ENCODE assay signal across 12 cellular contexts in the genomic region with DNA sequence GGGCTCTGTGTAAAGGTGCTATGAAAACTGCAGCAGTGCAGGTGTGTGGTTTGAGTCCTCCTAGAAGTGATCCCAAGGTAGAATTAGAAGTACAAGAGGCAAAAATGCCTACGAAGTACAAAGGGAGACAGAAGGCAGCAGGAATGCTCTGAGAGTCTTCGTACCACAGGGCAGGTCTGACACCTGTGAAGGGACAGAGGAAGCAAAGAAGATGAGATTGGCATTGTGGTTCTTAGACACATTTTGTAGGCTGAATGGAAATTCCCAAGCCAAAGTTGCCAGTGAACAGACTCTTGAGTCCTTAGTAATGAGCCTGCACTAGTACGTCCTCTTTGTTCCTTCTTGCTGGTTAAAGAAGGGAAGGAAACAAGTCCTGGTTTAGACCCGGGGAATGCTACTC. TPM values are rescaled to one million over a fixed set of nuclear protein-coding genes. Genes with fewer than 3 reads are reported as not detected.
A peak's percentile ranks its signal among the peaks of the same experiment; 100 is the strongest.
DNase-seq lines count a peak whose midpoint lies in the region; ATAC-seq and TF ChIP-seq lines count a peak whose summit lies in the region.
"Had no signal": no experiment of that assay in that cellular context is flagged by ENCODE, and none has a peak within 500 bp of the region (broad histone marks: within the 10 kb centered on the region; RNA-seq: fewer than 3 reads in every experiment).

No MANE protein-coding gene starts in this region.

- POLR2A ChIA-PET in WTC11 (lab: Charles Lee), result no interaction called here
- POLR2A ChIA-PET in PC-3 (lab: Charles Lee; ENCODE audit: unreplicated experiment), result no interaction called here

- H3K27ac Mint-ChIP-seq in WTC11 (peak overlapping the region; percentile 83), endothelial cell (ENCODE audit: unreplicated experiment) (peak overlapping the region; percentile 75), progenitor cell of endocrine pancreas (peak overlapping the region; percentile 21)
- H3K27ac Mint-ChIP-seq: CD14-positive monocyte; CD8-positive, alpha-beta T cell had no signal

- H3K27me3 Mint-ChIP-seq in WTC11 (ENCODE audit: low read depth) (no peaks in the 10 kb centered on the region), endothelial cell (ENCODE audit: unreplicated experiment) (peaks cover 9% of the 10 kb centered on the region), progenitor cell of endocrine pancreas (no peaks in the 10 kb centered on the region)

- H3K9me3 ChIP-seq in PC-3 (ENCODE audit: low read length), result no peaks in the 10 kb centered on the region
- H3K9me3 ChIP-seq: A549 had no signal

- H3K4me1 Mint-ChIP-seq in WTC11 (peaks cover 84% of the 10 kb centered on the region), endothelial cell (ENCODE audit: unreplicated experiment) (peaks cover 60% of the 10 kb centered on the region), progenitor cell of endocrine pancreas (ENCODE audit: low read depth) (peaks cover 21% of the 10 kb centered on the region)

- no peak overlapping the region for H2AFZ ChIP-seq in PC-3 (ENCODE audit: low read length)

- H3K27ac ChIP-seq in PC-3 (ENCODE audit: low read length), result no peak overlapping the region
- H3K27ac ChIP-seq: A549 had no signal

- ATAC-seq in WTC11 (no peak), PC-3 (no peak)
- ATAC-seq: A549; CD8-positive, alpha-beta T cell had no signal

- no peak overlapping the region for H3K4me3 ChIP-seq in PC-3 (ENCODE audit: low read length)
- H3K4me3 ChIP-seq: A549 had no signal

- no peaks in the 10 kb centered on the region for H3K36me3 ChIP-seq in PC-3 (ENCODE audit: low read depth, low read length)

- CTCF ChIA-PET in WTC11 (lab: Charles Lee), result interaction anchor here (0.6 kb wide), 1 partner anchor 87 kb away, joined by 3 read pairs; no protein-coding TSS in a partner anchor
- CTCF ChIA-PET in PC-3 (lab: Charles Lee), result no interaction called here

- DNase-seq in WTC11 (ENCODE audit: low spot score), result no peak
- DNase-seq in endothelial cell (ENCODE audit: low spot score), result no peak
- no peak for DNase-seq in progenitor cell of endocrine pancreas (ENCODE audit: low spot score, unreplicated experiment)
- no peak for DNase-seq in DMS153 (lab: John Stamatoyannopoulos, UW)
- no peak for DNase-seq in PC-3
- no peak for DNase-seq in activated gamma-delta T cell (lab: John Stamatoyannopoulos, UW)
- DNase-seq: CD8-positive, alpha-beta T cell; COR-L47; DND-41; GDM1 had no signal

- H3K9me3 Mint-ChIP-seq in WTC11 (peaks cover 4% of the 10 kb centered on the region; the same call in 1 of the 2 replicates), endothelial cell (ENCODE audit: unreplicated experiment) (no peaks in the 10 kb centered on the region), progenitor cell of endocrine pancreas (ENCODE audit: low read depth) (no peaks in the 10 kb centered on the region)
- H3K9me3 Mint-ChIP-seq: CD8-positive, alpha-beta T cell had no signal

- no peaks in the 10 kb centered on the region for H4K20me1 ChIP-seq in PC-3 (ENCODE audit: low read length)

- no peaks in the 10 kb centered on the region for H3K79me2 ChIP-seq in PC-3 (ENCODE audit: low read length)

- TF ChIP-seq CTCF in WTC11 (IDR thresholded peaks at IDR 0.05), result no peak
- no peak for TF ChIP-seq CTCF in endothelial cell (IDR thresholded peaks at IDR 0.05; ENCODE audit: unreplicated experiment)
- TF ChIP-seq CTCF in progenitor cell of endocrine pancreas (IDR thresholded peaks at IDR 0.05; ENCODE audit: unreplicated experiment), result no peak
- TF ChIP-seq CTCF in PC-3 (conservative IDR thresholded peaks at IDR 0.05; ENCODE audit: low read depth, low read length), result no peak

- no peak overlapping the region for H3K4me2 ChIP-seq in PC-3 (ENCODE audit: low read length)
- H3K4me2 ChIP-seq: A549 had no signal

- H3K9me2 ChIP-seq in PC-3 (replicated peaks; ENCODE audit: low read length), result no peaks in the 10 kb centered on the region

- H3K36me3 Mint-ChIP-seq in WTC11 (peaks cover 15% of the 10 kb centered on the region; the same call in 1 of the 2 replicates), endothelial cell (ENCODE audit: low read depth, unreplicated experiment) (peaks cover 13% of the 10 kb centered on the region), progenitor cell of endocrine pancreas (ENCODE audit: insufficient read depth) (peaks cover 5% of the 10 kb centered on the region)
- H3K36me3 Mint-ChIP-seq: CD8-positive, alpha-beta T cell had no signal

- no TSS peak for BruUV-seq in PC-3 (replicated peaks; lab: Mats Ljungman, UMichigan)

- H3K4me3 Mint-ChIP-seq in WTC11 (no peak overlapping the region), endothelial cell (ENCODE audit: unreplicated experiment) (peak overlapping the region; percentile 4), progenitor cell of endocrine pancreas (ENCODE audit: low read depth) (no peak overlapping the region)
- H3K4me3 Mint-ChIP-seq: CD14-positive monocyte; CD8-positive, alpha-beta T cell had no signal

- H3F3A ChIP-seq in PC-3 (ENCODE audit: low read length, unreplicated experiment), result no peaks in the 10 kb centered on the region

- intact Hi-C loops in PC-3 (cut with micrococcal nuclease), result no loop called here

- no peak overlapping the region for H3K9ac ChIP-seq in PC-3 (ENCODE audit: low read length)

- no peaks in the 10 kb centered on the region for H3K4me1 ChIP-seq in PC-3 (ENCODE audit: insufficient read depth, low read length)

- H3K27me3 ChIP-seq in PC-3 (ENCODE audit: low read length), result no peaks in the 10 kb centered on the region

TF ChIP-seq in WTC11, 78 proteins besides CTCF, POLR2A, EP300 and RAD21 (continues in another document):
- TF ChIP-seq RORB (CRISPR knock-in tag; IDR thresholded peaks at IDR 0.05) (no peak), ELF4 (CRISPR knock-in tag; IDR thresholded peaks at IDR 0.05; ENCODE audit: low read depth) (no peak), HMGA2 (CRISPR knock-in tag; IDR thresholded peaks at IDR 0.05) (no peak), TEAD1 (CRISPR knock-in tag; IDR thresholded peaks at IDR 0.05) (no peak), ZNF219 (CRISPR knock-in tag; IDR thresholded peaks at IDR 0.05; ENCODE audit: borderline replicate concordance) (no peak), JAZF1 (CRISPR knock-in tag; IDR thresholded peaks at IDR 0.05) (no peak), ZNF138 (CRISPR knock-in tag; conservative IDR thresholded peaks at IDR 0.05) (no peak), SOX15 (CRISPR knock-in tag; IDR thresholded peaks at IDR 0.05) (no peak)
- TF ChIP-seq, protein P1, sequence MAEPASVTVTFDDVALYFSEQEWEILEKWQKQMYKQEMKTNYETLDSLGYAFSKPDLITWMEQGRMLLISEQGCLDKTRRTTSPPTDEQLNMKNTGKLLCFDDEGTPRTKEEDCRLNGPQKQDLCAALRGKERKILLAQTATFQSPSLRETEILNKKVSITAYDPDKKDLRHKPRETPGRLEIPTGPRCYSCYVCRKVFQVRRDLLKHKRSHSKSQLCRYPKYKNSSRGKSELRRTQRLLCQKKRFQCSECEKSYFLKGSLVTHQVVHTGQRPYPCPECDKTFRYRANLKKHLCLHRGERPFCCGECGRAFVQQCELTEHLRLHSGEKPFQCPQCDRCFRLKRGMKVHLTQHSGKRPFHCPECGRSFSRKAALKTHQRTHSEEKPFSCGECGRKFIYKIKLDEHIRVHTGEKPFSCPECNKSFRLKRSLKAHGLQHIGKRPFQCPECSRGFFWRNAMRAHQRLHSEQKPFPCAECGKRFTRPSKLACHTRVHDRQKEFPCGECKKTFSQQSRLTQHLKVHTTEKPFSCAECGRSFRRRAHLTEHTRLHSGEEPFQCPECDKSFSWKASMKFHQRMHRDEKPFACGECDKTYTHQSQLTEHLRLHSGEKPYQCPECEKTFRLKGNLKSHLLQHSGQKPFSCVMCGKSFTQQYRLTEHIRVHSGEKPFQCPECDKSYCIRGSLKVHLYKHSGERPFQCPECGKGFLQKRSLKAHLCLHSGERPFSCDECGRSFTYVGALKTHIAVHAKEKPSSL (CRISPR knock-in tag; conservative IDR thresholded peaks at IDR 0.05), result no peak
- TF ChIP-seq, protein P2, sequence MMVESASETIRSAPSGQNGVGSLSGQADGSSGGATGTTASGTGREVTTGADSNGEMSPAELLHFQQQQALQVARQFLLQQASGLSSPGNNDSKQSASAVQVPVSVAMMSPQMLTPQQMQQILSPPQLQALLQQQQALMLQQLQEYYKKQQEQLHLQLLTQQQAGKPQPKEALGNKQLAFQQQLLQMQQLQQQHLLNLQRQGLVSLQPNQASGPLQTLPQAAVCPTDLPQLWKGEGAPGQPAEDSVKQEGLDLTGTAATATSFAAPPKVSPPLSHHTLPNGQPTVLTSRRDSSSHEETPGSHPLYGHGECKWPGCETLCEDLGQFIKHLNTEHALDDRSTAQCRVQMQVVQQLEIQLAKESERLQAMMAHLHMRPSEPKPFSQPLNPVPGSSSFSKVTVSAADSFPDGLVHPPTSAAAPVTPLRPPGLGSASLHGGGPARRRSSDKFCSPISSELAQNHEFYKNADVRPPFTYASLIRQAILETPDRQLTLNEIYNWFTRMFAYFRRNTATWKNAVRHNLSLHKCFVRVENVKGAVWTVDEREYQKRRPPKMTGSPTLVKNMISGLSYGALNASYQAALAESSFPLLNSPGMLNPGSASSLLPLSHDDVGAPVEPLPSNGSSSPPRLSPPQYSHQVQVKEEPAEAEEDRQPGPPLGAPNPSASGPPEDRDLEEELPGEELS (CRISPR knock-in tag; IDR thresholded peaks at IDR 0.05), result no peak
- TF ChIP-seq, protein P3, sequence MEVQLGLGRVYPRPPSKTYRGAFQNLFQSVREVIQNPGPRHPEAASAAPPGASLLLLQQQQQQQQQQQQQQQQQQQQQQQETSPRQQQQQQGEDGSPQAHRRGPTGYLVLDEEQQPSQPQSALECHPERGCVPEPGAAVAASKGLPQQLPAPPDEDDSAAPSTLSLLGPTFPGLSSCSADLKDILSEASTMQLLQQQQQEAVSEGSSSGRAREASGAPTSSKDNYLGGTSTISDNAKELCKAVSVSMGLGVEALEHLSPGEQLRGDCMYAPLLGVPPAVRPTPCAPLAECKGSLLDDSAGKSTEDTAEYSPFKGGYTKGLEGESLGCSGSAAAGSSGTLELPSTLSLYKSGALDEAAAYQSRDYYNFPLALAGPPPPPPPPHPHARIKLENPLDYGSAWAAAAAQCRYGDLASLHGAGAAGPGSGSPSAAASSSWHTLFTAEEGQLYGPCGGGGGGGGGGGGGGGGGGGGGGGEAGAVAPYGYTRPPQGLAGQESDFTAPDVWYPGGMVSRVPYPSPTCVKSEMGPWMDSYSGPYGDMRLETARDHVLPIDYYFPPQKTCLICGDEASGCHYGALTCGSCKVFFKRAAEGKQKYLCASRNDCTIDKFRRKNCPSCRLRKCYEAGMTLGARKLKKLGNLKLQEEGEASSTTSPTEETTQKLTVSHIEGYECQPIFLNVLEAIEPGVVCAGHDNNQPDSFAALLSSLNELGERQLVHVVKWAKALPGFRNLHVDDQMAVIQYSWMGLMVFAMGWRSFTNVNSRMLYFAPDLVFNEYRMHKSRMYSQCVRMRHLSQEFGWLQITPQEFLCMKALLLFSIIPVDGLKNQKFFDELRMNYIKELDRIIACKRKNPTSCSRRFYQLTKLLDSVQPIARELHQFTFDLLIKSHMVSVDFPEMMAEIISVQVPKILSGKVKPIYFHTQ (CRISPR knock-in tag; IDR thresholded peaks at IDR 0.05), result no peak

RNA-seq across cellular contexts. Expression of a gene that starts 1.7 kb away (rescaled TPM):
- not detected in 3 replicates for total RNA-seq in WTC11 (2021)
- total RNA-seq in endothelial cell (ENCODE audit: unreplicated experiment), result not detected
- total RNA-seq in progenitor cell of endocrine pancreas, result not detected in 2 replicates
- not detected in 2 replicates for total RNA-seq in PC-3 (2014; rRNA removed)

Comparison
In these comparisons a context has a peak if more than half of its experiments do, and no peak if none do; other contexts are left out.
1. H3K27ac Mint-ChIP-seq: peak in every context shown above with its lines; median percentile 83 in WTC11; 75 in endothelial cell; 21 in progenitor cell of endocrine pancreas.